ENCODE assay signal across 8 cellular contexts in the genomic region with DNA sequence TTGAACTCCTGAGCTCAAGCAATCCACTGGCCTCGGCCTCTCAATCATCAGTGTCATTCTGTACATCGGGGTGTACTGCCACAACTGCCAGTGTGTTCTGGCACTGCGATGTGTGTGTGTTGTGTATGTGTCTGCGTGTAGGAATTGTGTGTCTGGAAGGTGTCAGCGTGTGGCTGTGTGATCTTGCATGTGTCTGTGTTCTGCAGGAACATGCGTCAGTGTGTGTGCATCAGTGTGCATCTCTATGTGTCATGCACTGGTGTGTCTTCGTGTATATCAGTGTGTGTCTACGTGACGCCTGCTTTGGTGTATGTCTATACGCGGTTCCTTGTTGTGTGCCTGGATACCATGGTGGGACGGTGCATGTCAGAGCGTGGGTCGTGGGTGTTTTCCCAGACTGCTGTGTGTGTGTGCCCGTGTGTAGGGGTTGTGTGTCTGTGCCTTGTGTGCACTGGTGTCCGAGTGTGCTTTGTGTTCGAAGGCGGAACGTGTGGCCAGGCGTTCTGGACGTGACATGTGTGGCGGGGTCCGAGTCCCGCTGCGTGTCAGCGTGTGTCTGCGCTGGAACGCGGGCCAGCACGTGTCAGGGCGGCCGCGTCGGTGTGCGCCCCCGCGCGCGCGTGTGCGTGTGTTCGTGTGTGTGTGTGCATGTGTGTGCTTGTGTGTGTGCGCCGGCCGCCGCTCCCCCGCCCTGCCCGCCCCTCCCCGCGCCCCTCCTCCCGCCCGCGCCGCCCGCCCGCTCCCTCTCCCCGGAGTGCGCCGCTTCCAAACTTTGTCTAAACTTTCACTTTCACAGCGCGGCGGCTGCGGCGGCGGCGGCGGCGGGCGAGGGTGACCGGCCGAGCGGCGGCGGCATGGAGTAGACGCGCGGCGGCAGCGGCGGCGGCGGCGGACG. TPM values are rescaled to one million over a fixed set of nuclear protein-coding genes. Genes with fewer than 3 reads are reported as not detected.
A peak's percentile ranks its signal among the peaks of the same experiment; 100 is the strongest.
DNase-seq lines count a peak whose midpoint lies in the region; ATAC-seq and TF ChIP-seq lines count a peak whose summit lies in the region.

TSS of gene NFIX (plus strand) at position 775 of the 895 bp plus-strand sequence. CDS start 363 bp downstream, outside the sequence.

- H3K36me3 Mint-ChIP-seq in activated naive CD4-positive, alpha-beta T cell treated with anti-CD3 and anti-CD28 coated beads, Interleukin-2, amount 50 U/mL, for 72 hours: peaks cover 0 to 5% of the 10 kb centered on the region in 2 donors
- H3K36me3 Mint-ChIP-seq in glutamatergic neuron (ENCODE audit: unreplicated experiment): peaks cover 10% of the 10 kb centered on the region

- 10% methylated on average over 82 of the region's 84 CpGs for WGBS in urinary bladder

- peak within 1 kb of the TSS; percentile 66 for H3K4me3 ChIP-seq in SJCRH30
- H3K4me3 ChIP-seq in osteoblast (ENCODE audit: insufficient read depth, low read length): peak within 1 kb of the TSS; percentile 92
- H3K4me3 ChIP-seq in urinary bladder (ENCODE audit: low read depth, low read length): peak within 1 kb of the TSS; percentile 92

- DNase-seq in DMS 273 (lab: John Stamatoyannopoulos, UW; ENCODE audit: unreplicated experiment) (peak; percentile 70), DMS 273 treated with DMSO at 0.1 percent for 48 hours (lab: John Stamatoyannopoulos, UW) (no peak), SJCRH30 (peak; percentile 63 to 73), glutamatergic neuron (no peak), osteoblast (ENCODE audit: insufficient read length, low spot score, missing footprints) (peak; percentile 98)
- DNase-seq in activated naive CD4-positive, alpha-beta T cell treated with anti-CD3 and anti-CD28 coated beads, Interleukin-2, amount 50 U/mL, for 72 hours (ENCODE audit: low spot score in 2 of 2): peak in 1 of 2 donors; percentile 61

- H3K79me2 ChIP-seq in osteoblast (ENCODE audit: insufficient read depth, low read length): peaks cover 40% of the 10 kb centered on the region

- peaks cover 41% of the 10 kb centered on the region for H3K27me3 Mint-ChIP-seq in glutamatergic neuron (ENCODE audit: unreplicated experiment)

- H3K9me3 Mint-ChIP-seq in activated naive CD4-positive, alpha-beta T cell treated with anti-CD3 and anti-CD28 coated beads, Interleukin-2, amount 50 U/mL, for 72 hours: no peaks in the 10 kb centered on the region
- H3K9me3 Mint-ChIP-seq in glutamatergic neuron (ENCODE audit: unreplicated experiment): peaks cover 15% of the 10 kb centered on the region

- peaks cover 3% of the 10 kb centered on the region for H3K4me1 Mint-ChIP-seq in glutamatergic neuron (ENCODE audit: low read depth, unreplicated experiment)

- H3K27ac ChIP-seq in SJCRH30 (no peak within 1 kb of the TSS), osteoblast (ENCODE audit: low read depth, low read length) (peak within 1 kb of the TSS; percentile 75), urinary bladder (ENCODE audit: low read depth) (peak within 1 kb of the TSS; percentile 90)

- H3K4me2 ChIP-seq in osteoblast (ENCODE audit: insufficient read depth, low read length): peak within 1 kb of the TSS; percentile 96

- peak within 1 kb of the TSS; percentile 95 for H3K4me3 Mint-ChIP-seq in glutamatergic neuron (ENCODE audit: unreplicated experiment)

- H4K20me1 ChIP-seq in osteoblast (ENCODE audit: insufficient read depth, low read length): peaks cover 18% of the 10 kb centered on the region

- peak within 1 kb of the TSS; percentile 28 to 45 for H3K27ac Mint-ChIP-seq in activated naive CD4-positive, alpha-beta T cell treated with anti-CD3 and anti-CD28 coated beads, Interleukin-2, amount 50 U/mL, for 72 hours
- H3K27ac Mint-ChIP-seq in glutamatergic neuron (ENCODE audit: unreplicated experiment): no peak within 1 kb of the TSS

- H3K4me1 ChIP-seq in SJCRH30 (no peaks in the 10 kb centered on the region; the same call in 1 of the 2 replicates), osteoblast (ENCODE audit: insufficient read depth, low read length) (peaks cover 14% of the 10 kb centered on the region), urinary bladder (ENCODE audit: insufficient read depth) (no peaks in the 10 kb centered on the region)

- H2AFZ ChIP-seq in osteoblast (ENCODE audit: low read length): peak within 1 kb of the TSS; percentile 96

- ATAC-seq in activated naive CD4-positive, alpha-beta T cell treated with anti-CD3 and anti-CD28 coated beads, Interleukin-2, amount 50 U/mL, for 72 hours: peak; percentile 73 to 74
- ATAC-seq in HG03280 (IDR thresholded peaks at IDR 0.05; ENCODE audit: unreplicated experiment): no peak

- H3K36me3 ChIP-seq in SJCRH30 (no peaks in the 10 kb centered on the region), osteoblast (ENCODE audit: insufficient read depth, low read length) (peaks cover 6% of the 10 kb centered on the region), urinary bladder (ENCODE audit: insufficient read depth) (no peaks in the 10 kb centered on the region)

- no peaks in the 10 kb centered on the region for H3K27me3 ChIP-seq in SJCRH30
- H3K27me3 ChIP-seq in osteoblast (ENCODE audit: insufficient read depth, low read length): no peaks in the 10 kb centered on the region

- no peaks in the 10 kb centered on the region for H3K9me3 ChIP-seq in SJCRH30 (replicated peaks)
- no peaks in the 10 kb centered on the region for H3K9me3 ChIP-seq in osteoblast (ENCODE audit: low read depth, low read length)

- TF ChIP-seq CTCF in glutamatergic neuron (IDR thresholded peaks at IDR 0.05; ENCODE audit: partially characterized antibody, unreplicated experiment): no peak
- TF ChIP-seq CTCF in osteoblast (IDR thresholded peaks at IDR 0.05; ENCODE audit: extremely low read depth, low read depth, low read length): no peak

RNA-seq across cellular contexts. Expression of gene NFIX, which starts in this region (rescaled TPM):
- 20.2 and 22.4 TPM in 2 replicates for total RNA-seq in SJCRH30 (2014; rRNA removed; shearing (Covaris generic))
- 1 to 10 TPM; 1.8 to 5.4 TPM for total RNA-seq in activated naive CD4-positive, alpha-beta T cell treated with anti-CD3 and anti-CD28 coated beads, Interleukin-2, amount 50 U/mL, for 72 hours
- total RNA-seq in glutamatergic neuron (ENCODE audit: unreplicated experiment) (2.4 TPM), osteoblast (114 and 122 TPM in 2 replicates), urinary bladder (83.5 TPM)
- 88.6 TPM for polyA plus RNA-seq in urinary bladder

Comparison
In these comparisons a context has a peak if more than half of its experiments do, and no peak if none do; other contexts are left out.
1. DNase-seq: peak in DMS 273 (single experiment), SJCRH30 (2 of 2) and osteoblast (single experiment); none in DMS 273 treated with DMSO at 0.1 percent for 48 hours (single experiment) and glutamatergic neuron (single experiment).
2. Peak in every context shown above with its lines, with median percentiles within 50 percentile points of each other: H3K4me3 ChIP-seq.